8 cellular contexts compared by ENCODE assay signal in the genomic region with DNA sequence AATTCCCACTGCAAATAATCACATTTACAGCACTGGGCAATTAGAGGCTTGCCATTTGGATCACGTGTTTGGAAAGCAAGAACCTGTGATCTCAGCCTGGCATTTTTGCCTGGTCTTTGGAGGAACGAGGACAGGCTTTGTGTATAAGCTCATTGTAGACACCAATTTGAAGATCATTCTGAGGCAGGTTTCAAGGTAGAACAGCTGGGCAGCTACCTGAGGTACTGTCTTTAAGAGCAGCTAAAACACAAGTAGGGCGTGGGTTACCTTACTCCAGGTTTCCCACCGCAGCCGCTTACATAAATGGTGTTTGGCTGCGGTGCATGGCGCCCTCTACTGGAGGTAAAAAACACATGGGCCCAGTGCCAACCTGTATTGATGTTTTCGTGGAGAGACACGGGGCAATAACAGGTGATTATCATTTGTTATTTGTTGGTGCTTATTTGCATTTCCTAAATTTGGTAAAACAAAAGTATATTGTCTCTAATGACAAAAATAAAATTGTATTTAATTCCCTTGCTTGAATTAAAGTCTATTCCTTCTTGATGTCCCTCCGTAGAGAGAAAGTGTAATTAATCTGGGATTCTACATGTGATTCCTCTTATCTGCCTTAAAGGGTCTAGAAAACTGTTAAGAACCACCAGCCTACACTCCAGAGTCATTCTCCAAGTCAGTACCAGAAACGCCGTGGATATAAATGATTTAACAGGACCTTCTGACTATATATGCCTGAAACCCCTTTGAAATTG.
DNase-seq lines count a peak whose midpoint lies in the region; ATAC-seq and TF ChIP-seq lines count a peak whose summit lies in the region.

No MANE protein-coding gene starts in this region.

- CTCF ChIA-PET in HEK293 (lab: Yijun Ruan, JAX) = interaction anchor here (0.5 to 2.2 kb wide), 39 partner anchors 9 to 1066 kb away, joined by 3 to 19 read pairs (median 3); a partner anchor contains a TSS

- H3K4me1 ChIP-seq in HEK293 (ENCODE audit: control insufficient read depth, insufficient read depth, low read length) (0 out of 2 replicates have a peak, but pooled peaks cover 6% of the 10 kb centered on the region), lung (ENCODE audit: control insufficient read depth in 2 of 2, insufficient read depth in 2 of 2, low read length in 2 of 2) (peaks cover 0 to 4% of the 10 kb centered on the region in 2 donors)

- no peak overlapping the region for H3K4me3 ChIP-seq in HEK293 (ENCODE audit: low read depth, low read length)
- H3K4me3 ChIP-seq in lung = no peak overlapping the region

- no peaks in the 10 kb centered on the region for H3K9me3 ChIP-seq in HEK293 (ENCODE audit: control insufficient read depth, insufficient read depth, low read depth, low read length)
- H3K9me3 ChIP-seq in lung (ENCODE audit: control insufficient read depth in 2 of 2, insufficient read depth in 1 of 2, low read length in 1 of 2) = peaks cover 3% of the 10 kb centered on the region in 2 donors

- POLR2A ChIA-PET in HEK293 (lab: Yijun Ruan, JAX) = no interaction called here

- no peak overlapping the region for H3K27ac ChIP-seq in C4-2B
- H3K27ac ChIP-seq in HEK293 (ENCODE audit: extremely low read depth, low read depth, low read length) = no peak overlapping the region
- no peak overlapping the region for H3K27ac ChIP-seq in lung (ENCODE audit: low read depth in 1 of 2, low read length in 1 of 2)

- WGBS in lung, 2 donors = 24 to 29% methylated on average over 12 of the region's 12 CpGs

- no peaks in the 10 kb centered on the region for H3K27me3 ChIP-seq in lung (ENCODE audit: control insufficient read depth, insufficient read depth)

- no peak for ATAC-seq in lung (ENCODE audit: insufficient read depth, low FRiP score)
- ATAC-seq in HG02981 (IDR thresholded peaks at IDR 0.05; ENCODE audit: unreplicated experiment) = no peak

- no peaks in the 10 kb centered on the region for H3K36me3 ChIP-seq in HEK293 (ENCODE audit: control insufficient read depth in 2 of 2, insufficient read depth in 1 of 2, low read length in 2 of 2)
- H3K36me3 ChIP-seq in lung (ENCODE audit: control insufficient read depth in 2 of 2, insufficient read depth in 2 of 2, low read length in 2 of 2) = no peaks in the 10 kb centered on the region

- DNase-seq in NCI-H524 (lab: John Stamatoyannopoulos, UW) (peak; percentile 53 to 72), ecto neural progenitor cell (ENCODE audit: low spot score) (peak; percentile 79), lung (ENCODE audit: low spot score) (peak; percentile 73)
- peak; percentile 27 to 46 for DNase-seq in activated CD4-positive, alpha-beta T cell treated with anti-CD3 and anti-CD28 coated beads, Interleukin-2, amount 50 U/mL, for 24 hours (ENCODE audit: low read depth in 1 of 2, low spot score in 1 of 2)
- peak; percentile 54 for DNase-seq in stimulated activated CD8-positive, alpha-beta memory T cell treated with anti-CD3 and anti-CD28 coated beads, Interleukin-12 subunit alpha, Interleukin-12 subunit beta, amount 100 ng/mL, for 1 hour (ENCODE audit: low read depth)

- peak; percentile 89 for TF ChIP-seq CTCF in C4-2B (conservative IDR thresholded peaks at IDR 0.05)
- TF ChIP-seq CTCF in HEK293 (tag by site-specific recombination; IDR thresholded peaks at IDR 0.05) = 0 out of 2 replicates have a peak, but pooled peaks have one; percentile 42
- peak; percentile 74 for TF ChIP-seq CTCF in lung (IDR thresholded peaks at IDR 0.05; ENCODE audit: control extremely low read depth, extremely low read depth)

TF ChIP-seq in HEK293, 187 proteins besides CTCF, POLR2A, EP300 and RAD21 (continues in another document):
- TF ChIP-seq, protein P1, sequence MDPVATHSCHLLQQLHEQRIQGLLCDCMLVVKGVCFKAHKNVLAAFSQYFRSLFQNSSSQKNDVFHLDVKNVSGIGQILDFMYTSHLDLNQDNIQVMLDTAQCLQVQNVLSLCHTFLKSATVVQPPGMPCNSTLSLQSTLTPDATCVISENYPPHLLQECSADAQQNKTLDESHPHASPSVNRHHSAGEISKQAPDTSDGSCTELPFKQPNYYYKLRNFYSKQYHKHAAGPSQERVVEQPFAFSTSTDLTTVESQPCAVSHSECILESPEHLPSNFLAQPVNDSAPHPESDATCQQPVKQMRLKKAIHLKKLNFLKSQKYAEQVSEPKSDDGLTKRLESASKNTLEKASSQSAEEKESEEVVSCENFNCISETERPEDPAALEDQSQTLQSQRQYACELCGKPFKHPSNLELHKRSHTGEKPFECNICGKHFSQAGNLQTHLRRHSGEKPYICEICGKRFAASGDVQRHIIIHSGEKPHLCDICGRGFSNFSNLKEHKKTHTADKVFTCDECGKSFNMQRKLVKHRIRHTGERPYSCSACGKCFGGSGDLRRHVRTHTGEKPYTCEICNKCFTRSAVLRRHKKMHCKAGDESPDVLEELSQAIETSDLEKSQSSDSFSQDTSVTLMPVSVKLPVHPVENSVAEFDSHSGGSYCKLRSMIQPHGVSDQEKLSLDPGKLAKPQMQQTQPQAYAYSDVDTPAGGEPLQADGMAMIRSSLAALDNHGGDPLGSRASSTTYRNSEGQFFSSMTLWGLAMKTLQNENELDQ (tag by site-specific recombination; IDR thresholded peaks at IDR 0.05; ENCODE audit: low read depth) = no peak
- TF ChIP-seq ZBTB1 (tag by site-specific recombination; IDR thresholded peaks at IDR 0.05) = no peak
- TF ChIP-seq ZNF184 (tag by site-specific recombination; IDR thresholded peaks at IDR 0.05) = 0 out of 2 replicates have a peak, but pooled peaks have one; percentile 43
- TF ChIP-seq ZNF521 (tag by site-specific recombination; IDR thresholded peaks at IDR 0.05) = no peak
- TF ChIP-seq, protein P2, sequence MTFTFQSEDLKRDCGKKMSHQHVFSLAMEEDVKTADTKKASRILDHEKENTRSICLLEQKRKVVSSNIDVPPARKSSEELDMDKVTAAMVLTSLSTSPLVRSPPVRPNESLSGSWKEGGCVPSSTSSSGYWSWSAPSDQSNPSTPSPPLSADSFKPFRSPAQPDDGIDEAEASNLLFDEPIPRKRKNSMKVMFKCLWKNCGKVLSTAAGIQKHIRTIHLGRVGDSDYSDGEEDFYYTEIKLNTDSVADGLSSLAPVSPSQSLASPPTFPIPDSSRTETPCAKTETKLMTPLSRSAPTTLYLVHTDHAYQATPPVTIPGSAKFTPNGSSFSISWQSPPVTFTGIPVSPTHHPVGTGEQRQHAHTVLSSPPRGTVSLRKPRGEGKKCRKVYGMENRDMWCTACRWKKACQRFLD (tag by site-specific recombination; IDR thresholded peaks at IDR 0.05) = no peak
- no peak for TF ChIP-seq TRIM28 (IDR thresholded peaks at IDR 0.05; ENCODE audit: borderline replicate concordance, low read length)
- TF ChIP-seq, protein P3, sequence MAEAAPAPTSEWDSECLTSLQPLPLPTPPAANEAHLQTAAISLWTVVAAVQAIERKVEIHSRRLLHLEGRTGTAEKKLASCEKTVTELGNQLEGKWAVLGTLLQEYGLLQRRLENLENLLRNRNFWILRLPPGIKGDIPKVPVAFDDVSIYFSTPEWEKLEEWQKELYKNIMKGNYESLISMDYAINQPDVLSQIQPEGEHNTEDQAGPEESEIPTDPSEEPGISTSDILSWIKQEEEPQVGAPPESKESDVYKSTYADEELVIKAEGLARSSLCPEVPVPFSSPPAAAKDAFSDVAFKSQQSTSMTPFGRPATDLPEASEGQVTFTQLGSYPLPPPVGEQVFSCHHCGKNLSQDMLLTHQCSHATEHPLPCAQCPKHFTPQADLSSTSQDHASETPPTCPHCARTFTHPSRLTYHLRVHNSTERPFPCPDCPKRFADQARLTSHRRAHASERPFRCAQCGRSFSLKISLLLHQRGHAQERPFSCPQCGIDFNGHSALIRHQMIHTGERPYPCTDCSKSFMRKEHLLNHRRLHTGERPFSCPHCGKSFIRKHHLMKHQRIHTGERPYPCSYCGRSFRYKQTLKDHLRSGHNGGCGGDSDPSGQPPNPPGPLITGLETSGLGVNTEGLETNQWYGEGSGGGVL (tag by site-specific recombination; IDR thresholded peaks at IDR 0.05) = no peak
- TF ChIP-seq ZNF350 (tag by site-specific recombination; IDR thresholded peaks at IDR 0.05) = no peak
- no peak for TF ChIP-seq ZNF19 (tag by site-specific recombination; IDR thresholded peaks at IDR 0.05; ENCODE audit: low read depth)
- no peak for TF ChIP-seq WT1 (tag by site-specific recombination; IDR thresholded peaks at IDR 0.05)
- TF ChIP-seq ZBTB17 (tag by site-specific recombination; IDR thresholded peaks at IDR 0.05) = peak; percentile 58
- TF ChIP-seq, protein P4, sequence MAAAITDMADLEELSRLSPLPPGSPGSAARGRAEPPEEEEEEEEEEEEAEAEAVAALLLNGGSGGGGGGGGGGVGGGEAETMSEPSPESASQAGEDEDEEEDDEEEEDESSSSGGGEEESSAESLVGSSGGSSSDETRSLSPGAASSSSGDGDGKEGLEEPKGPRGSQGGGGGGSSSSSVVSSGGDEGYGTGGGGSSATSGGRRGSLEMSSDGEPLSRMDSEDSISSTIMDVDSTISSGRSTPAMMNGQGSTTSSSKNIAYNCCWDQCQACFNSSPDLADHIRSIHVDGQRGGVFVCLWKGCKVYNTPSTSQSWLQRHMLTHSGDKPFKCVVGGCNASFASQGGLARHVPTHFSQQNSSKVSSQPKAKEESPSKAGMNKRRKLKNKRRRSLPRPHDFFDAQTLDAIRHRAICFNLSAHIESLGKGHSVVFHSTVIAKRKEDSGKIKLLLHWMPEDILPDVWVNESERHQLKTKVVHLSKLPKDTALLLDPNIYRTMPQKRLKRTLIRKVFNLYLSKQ (tag by site-specific recombination; IDR thresholded peaks at IDR 0.05; ENCODE audit: borderline replicate concordance) = no peak
- no peak for TF ChIP-seq GLIS1 (tag by site-specific recombination; IDR thresholded peaks at IDR 0.05)
- TF ChIP-seq ZNF24 (tag by site-specific recombination; IDR thresholded peaks at IDR 0.05) = no peak
- TF ChIP-seq ZNF423 (tag by site-specific recombination; IDR thresholded peaks at IDR 0.05) = no peak
- no peak for TF ChIP-seq ZNF830 (tag by site-specific recombination; IDR thresholded peaks at IDR 0.05; ENCODE audit: low read depth)
- TF ChIP-seq ZEB2 (tag by site-specific recombination; IDR thresholded peaks at IDR 0.05) = peak; percentile 60
- TF ChIP-seq ZNF654 (tag by site-specific recombination; IDR thresholded peaks at IDR 0.05; ENCODE audit: low read depth) = peak; percentile 82
- no peak for TF ChIP-seq ZNF174 (tag by site-specific recombination; IDR thresholded peaks at IDR 0.05)
- TF ChIP-seq ZNF600 (tag by site-specific recombination; IDR thresholded peaks at IDR 0.05) = no peak
- no peak for TF ChIP-seq ZSCAN23 (tag by site-specific recombination; IDR thresholded peaks at IDR 0.05)
